In genomic region chr22:24994070-24994763, GRCh38 we compare ENCODE assay signal across 9 cellular contexts. TPM values are rescaled to one million over a fixed set of nuclear protein-coding genes. Genes with fewer than 3 reads are reported as not detected.
DNase-seq lines count a peak whose midpoint lies in the region; ATAC-seq and TF ChIP-seq lines count a peak whose summit lies in the region.
"Had no signal": no experiment of that assay in that cellular context is flagged by ENCODE, and none has a peak within 500 bp of the region (broad histone marks: within the 10 kb centered on the region; RNA-seq: fewer than 3 reads in every experiment).

No MANE protein-coding gene starts in this region.

- H3K4me1 Mint-ChIP-seq in activated CD4-positive, alpha-beta memory T cell treated with anti-CD3 and anti-CD28 coated beads for 36 hours (ENCODE audit: low read depth) = peaks cover 15% of the 10 kb centered on the region
- no peaks in the 10 kb centered on the region for H3K4me1 Mint-ChIP-seq in stimulated activated naive B cell treated with anti-CD40 and anti-IgM and Interleukin-4, amounts not matched to agents 10 μg/mL and 1 μg/mL and 100 μg/mL, for 72 hours

- H3K27ac ChIP-seq in right lobe of liver = no peak overlapping the region

- TF ChIP-seq EP300 in Ishikawa (IDR thresholded peaks at IDR 0.05; ENCODE audit: borderline replicate concordance) = no peak

- DNase-seq in AG10803 (ENCODE audit: low read depth) (peak; percentile 46), right lobe of liver (peak; percentile 70 to 73 (median 71)), SKM-1 treated with dmso at 0.1 percent for 144 hours (lab: John Stamatoyannopoulos, UW; ENCODE audit: unreplicated experiment) (no peak)
- DNase-seq in activated CD4-positive, alpha-beta memory T cell treated with anti-CD3 and anti-CD28 coated beads for 36 hours = peak; percentile 78
- no peak for DNase-seq in stimulated activated naive B cell treated with anti-CD40 and anti-IgM and Interleukin-4, amounts not matched to agents 10 μg/mL and 1 μg/mL and 100 μg/mL, for 72 hours
- DNase-seq: effector memory CD4-positive, alpha-beta T cell had no signal

- ATAC-seq in right lobe of liver (peak; percentile 62 to 87 (median 80)), HG02981 (IDR thresholded peaks at IDR 0.05; ENCODE audit: unreplicated experiment) (no peak), HG03039 (IDR thresholded peaks at IDR 0.05; ENCODE audit: unreplicated experiment) (no peak)
- ATAC-seq in stimulated activated naive B cell treated with anti-CD40 and anti-IgM and Interleukin-4, amounts not matched to agents 10 μg/mL and 1 μg/mL and 100 μg/mL, for 72 hours (replicated peaks) = no peak

- POLR2A ChIA-PET in activated CD4-positive, alpha-beta memory T cell treated with anti-CD3 and anti-CD28 coated beads for 36 hours (lab: Charles Lee) = no interaction called here

- no peaks in the 10 kb centered on the region for H3K9me3 ChIP-seq in right lobe of liver

- intact Hi-C loops in activated CD4-positive, alpha-beta memory T cell treated with anti-CD3 and anti-CD28 coated beads for 36 hours (cut with micrococcal nuclease) = loop anchor here (1.0 kb wide), 2 partner anchors 42 to 61 kb away; partner anchors contain the start of gene KIAA1671
- intact Hi-C loops in right lobe of liver (cut with DNase I) = no loop called here

- no peaks in the 10 kb centered on the region for H3K36me3 Mint-ChIP-seq in activated CD4-positive, alpha-beta memory T cell treated with anti-CD3 and anti-CD28 coated beads for 36 hours
- no peaks in the 10 kb centered on the region for H3K36me3 Mint-ChIP-seq in stimulated activated naive B cell treated with anti-CD40 and anti-IgM and Interleukin-4, amounts not matched to agents 10 μg/mL and 1 μg/mL and 100 μg/mL, for 72 hours

- H3K4me3 ChIP-seq in AG10803 (ENCODE audit: low read length) (no peak overlapping the region), right lobe of liver (no peak overlapping the region)

- H3K4me1 ChIP-seq in right lobe of liver = peaks cover 0 to 16% (median 8%) of the 10 kb centered on the region in 4 donors

- H3K36me3 ChIP-seq in right lobe of liver = no peaks in the 10 kb centered on the region

- TF ChIP-seq POLR2A in right lobe of liver (IDR thresholded peaks at IDR 0.05) = no peak

- TF ChIP-seq RAD21 in Ishikawa (IDR thresholded peaks at IDR 0.05; ENCODE audit: low read depth) = peak; percentile 25

- peak overlapping the region; percentile 56 for H3K27ac Mint-ChIP-seq in activated CD4-positive, alpha-beta memory T cell treated with anti-CD3 and anti-CD28 coated beads for 36 hours
- no peak overlapping the region for H3K27ac Mint-ChIP-seq in stimulated activated naive B cell treated with anti-CD40 and anti-IgM and Interleukin-4, amounts not matched to agents 10 μg/mL and 1 μg/mL and 100 μg/mL, for 72 hours

- H3K27me3 Mint-ChIP-seq in activated CD4-positive, alpha-beta memory T cell treated with anti-CD3 and anti-CD28 coated beads for 36 hours = peaks cover 26% of the 10 kb centered on the region
- H3K27me3 Mint-ChIP-seq in stimulated activated naive B cell treated with anti-CD40 and anti-IgM and Interleukin-4, amounts not matched to agents 10 μg/mL and 1 μg/mL and 100 μg/mL, for 72 hours = peaks cover 23 to 24% of the 10 kb centered on the region in 2 donors

- H3K4me3 Mint-ChIP-seq in activated CD4-positive, alpha-beta memory T cell treated with anti-CD3 and anti-CD28 coated beads for 36 hours = no peak overlapping the region
- no peak overlapping the region for H3K4me3 Mint-ChIP-seq in stimulated activated naive B cell treated with anti-CD40 and anti-IgM and Interleukin-4, amounts not matched to agents 10 μg/mL and 1 μg/mL and 100 μg/mL, for 72 hours

- H3K27me3 ChIP-seq in right lobe of liver = no peaks in the 10 kb centered on the region

- 64% methylated on average over 2 of the region's 7 CpGs for WGBS in right lobe of liver (ENCODE audit: insufficient coverage, low coverage, low lambda C conversion rate, missing lambda C conversion rate)

- TF ChIP-seq CTCF in AG10803 (conservative IDR thresholded peaks at IDR 0.05; ENCODE audit: low read length) (no peak), right lobe of liver (IDR thresholded peaks at IDR 0.05) (peak; percentile 13 to 51 (median 33))

- CTCF ChIA-PET in activated CD4-positive, alpha-beta memory T cell treated with anti-CD3 and anti-CD28 coated beads for 36 hours (lab: Charles Lee) = interaction anchor here (1.4 to 1.7 kb wide), 2 partner anchors 55 to 92 kb away, joined by 3 to 4 read pairs; no protein-coding TSS in a partner anchor

- no peaks in the 10 kb centered on the region for H3K9me3 Mint-ChIP-seq in activated CD4-positive, alpha-beta memory T cell treated with anti-CD3 and anti-CD28 coated beads for 36 hours
- H3K9me3 Mint-ChIP-seq in stimulated activated naive B cell treated with anti-CD40 and anti-IgM and Interleukin-4, amounts not matched to agents 10 μg/mL and 1 μg/mL and 100 μg/mL, for 72 hours = no peaks in the 10 kb centered on the region

TF ChIP-seq in Ishikawa, 13 proteins besides CTCF, POLR2A, EP300 and RAD21:
- TF ChIP-seq ZBTB7A (IDR thresholded peaks at IDR 0.05; ENCODE audit: low read depth) (no peak), NFIC (IDR thresholded peaks at IDR 0.05) (no peak), TAF1 (IDR thresholded peaks at IDR 0.05; ENCODE audit: low read depth) (no peak), FOXM1 (IDR thresholded peaks at IDR 0.05; ENCODE audit: borderline replicate concordance, low read depth) (no peak)

RNA-seq across cellular contexts. Expression of gene KIAA1671, which starts 41.7 kb away (rescaled TPM):
- 1 to 10 TPM; 6.5 to 6.8 TPM for total RNA-seq in activated CD4-positive, alpha-beta memory T cell treated with anti-CD3 and anti-CD28 coated beads for 36 hours
- total RNA-seq in right lobe of liver = 10 to 100 TPM; 31.1 to 56.6 (median 39.2) TPM

RNA-seq across cellular contexts. Expression of gene LHFPL7, which starts 47.7 kb away (rescaled TPM):
- not detected for total RNA-seq in activated CD4-positive, alpha-beta memory T cell treated with anti-CD3 and anti-CD28 coated beads for 36 hours
- total RNA-seq in right lobe of liver = not detected

Comparison
In these comparisons a context has a peak if more than half of its experiments do, and no peak if none do; other contexts are left out.
1. DNase-seq: peak in AG10803 (single experiment), activated CD4-positive, alpha-beta memory T cell treated with anti-CD3 and anti-CD28 coated beads for 36 hours (single experiment) and right lobe of liver (3 of 3); none in stimulated activated naive B cell treated with anti-CD40 and anti-IgM and Interleukin-4, amounts not matched to agents 10 μg/mL and 1 μg/mL and 100 μg/mL, for 72 hours (single experiment) and SKM-1 treated with dmso at 0.1 percent for 144 hours (single experiment).
2. ATAC-seq: peak in right lobe of liver (4 of 4); none in HG02981 (single experiment), stimulated activated naive B cell treated with anti-CD40 and anti-IgM and Interleukin-4, amounts not matched to agents 10 μg/mL and 1 μg/mL and 100 μg/mL, for 72 hours (0 of 2) and HG03039 (single experiment).
3. RNA of gene KIAA1671, which starts 41.7 kb away (total RNA-seq): 31.1 to 56.6 TPM in right lobe of liver; 6.5 to 6.8 TPM in activated CD4-positive, alpha-beta memory T cell treated with anti-CD3 and anti-CD28 coated beads for 36 hours; every median in the first group is over 4 times any median in the second.